Comparison of ENCODE assay signal across 20 cellular contexts in the genomic region with DNA sequence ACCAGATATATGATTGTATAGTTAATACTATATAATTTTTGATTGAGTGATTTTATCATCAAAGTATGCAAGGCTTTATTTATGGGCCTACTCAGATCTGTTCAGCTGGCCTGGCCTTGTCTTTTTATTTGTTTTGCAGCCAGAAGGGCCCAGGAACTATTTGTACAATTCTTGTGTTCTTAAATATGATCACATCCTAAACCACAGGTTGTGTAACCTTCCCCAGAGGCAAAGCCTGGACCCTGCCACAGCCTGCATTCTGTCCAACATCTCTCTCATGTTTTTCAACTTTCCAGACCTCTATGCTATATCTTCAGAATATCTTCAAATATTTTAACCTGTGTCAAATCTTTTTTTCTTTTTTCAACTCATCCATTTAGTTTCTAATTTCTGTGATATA.
DNase-seq lines count a peak whose midpoint lies in the region; ATAC-seq and TF ChIP-seq lines count a peak whose summit lies in the region.
"Had no signal": no experiment of that assay in that cellular context is flagged by ENCODE, and none has a peak within 500 bp of the region (broad histone marks: within the 10 kb centered on the region; RNA-seq: fewer than 3 reads in every experiment).

No MANE protein-coding gene starts in this region.

- no peak overlapping the region for H4K12ac ChIP-seq in trophoblast cell (ENCODE audit: low read depth, low read length)

- H2BK12ac ChIP-seq in trophoblast cell (ENCODE audit: low read length) = no peak overlapping the region

- no peak overlapping the region for H3K27ac ChIP-seq in RWPE1
- no peak overlapping the region for H3K27ac ChIP-seq in trophoblast cell (ENCODE audit: low read depth, low read length)
- H3K27ac ChIP-seq: C4-2B had no signal

- H3K4me1 Mint-ChIP-seq in stimulated activated memory B cell treated with anti-CD40 and anti-IgM and Interleukin-4, amounts not matched to agents 10 μg/mL and 1 μg/mL and 100 μg/mL, for 72 hours = no peaks in the 10 kb centered on the region
- no peaks in the 10 kb centered on the region for H3K4me1 Mint-ChIP-seq in activated T-helper 17 cell treated with anti-CD3 and anti-CD28 coated beads, Interleukin-2, amount 50 U/mL, for 72 hours
- H3K4me1 Mint-ChIP-seq: IgD-negative memory B cell had no signal

- H3K4me1 ChIP-seq in trophoblast cell (ENCODE audit: control insufficient read depth in 1 of 2, insufficient read depth in 2 of 2, low read length in 2 of 2) = no peaks in the 10 kb centered on the region
- H3K4me1 ChIP-seq: HAP-1 had no signal

- CTCF ChIA-PET in RWPE1 (lab: Yijun Ruan, JAX) = no interaction called here

- no peaks in the 10 kb centered on the region for H3K79me2 ChIP-seq in trophoblast cell (ENCODE audit: control insufficient read depth, insufficient read depth, low read length, poor library complexity)

- H4K91ac ChIP-seq in trophoblast cell (ENCODE audit: low read depth, low read length) = no peak overlapping the region

- no peak overlapping the region for H3K4me3 Mint-ChIP-seq in stimulated activated memory B cell treated with anti-CD40 and anti-IgM and Interleukin-4, amounts not matched to agents 10 μg/mL and 1 μg/mL and 100 μg/mL, for 72 hours
- no peak overlapping the region for H3K4me3 Mint-ChIP-seq in activated T-helper 17 cell treated with anti-CD3 and anti-CD28 coated beads, Interleukin-2, amount 50 U/mL, for 72 hours
- H3K4me3 Mint-ChIP-seq: IgD-negative memory B cell had no signal

- no peak overlapping the region for H3K27ac Mint-ChIP-seq in stimulated activated memory B cell treated with anti-CD40 and anti-IgM and Interleukin-4, amounts not matched to agents 10 μg/mL and 1 μg/mL and 100 μg/mL, for 72 hours
- H3K27ac Mint-ChIP-seq in activated T-helper 17 cell treated with anti-CD3 and anti-CD28 coated beads, Interleukin-2, amount 50 U/mL, for 72 hours = no peak overlapping the region
- H3K27ac Mint-ChIP-seq: IgD-negative memory B cell had no signal

- H3K4me3 ChIP-seq in choroid plexus epithelial cell (ENCODE audit: low read depth, low read length) (no peak overlapping the region), trophoblast cell (ENCODE audit: low read depth, low read length) (no peak overlapping the region)
- H3K4me3 ChIP-seq: HAP-1 had no signal

- no peak overlapping the region for H2BK120ac ChIP-seq in trophoblast cell (ENCODE audit: insufficient read depth, low read length, poor library complexity)

- no peak overlapping the region for H3K14ac ChIP-seq in trophoblast cell (ENCODE audit: low read length)

- no peak overlapping the region for H3K4ac ChIP-seq in trophoblast cell (ENCODE audit: low read depth, low read length)

- no peak overlapping the region for H2AK5ac ChIP-seq in trophoblast cell (ENCODE audit: low read length)

- POLR2A ChIA-PET in RWPE1 (lab: Yijun Ruan, JAX; ENCODE audit: low non-redundant PET) = no interaction called here

- H3K9me3 Mint-ChIP-seq in stimulated activated memory B cell treated with anti-CD40 and anti-IgM and Interleukin-4, amounts not matched to agents 10 μg/mL and 1 μg/mL and 100 μg/mL, for 72 hours = peaks cover 10% of the 10 kb centered on the region
- peaks cover 25% of the 10 kb centered on the region for H3K9me3 Mint-ChIP-seq in activated T-helper 17 cell treated with anti-CD3 and anti-CD28 coated beads, Interleukin-2, amount 50 U/mL, for 72 hours

- no peak overlapping the region for H3K23ac ChIP-seq in trophoblast cell (ENCODE audit: low read length)

- no peak for ATAC-seq in stimulated activated memory B cell treated with anti-CD40 and anti-IgM and Interleukin-4, amounts not matched to agents 10 μg/mL and 1 μg/mL and 100 μg/mL, for 72 hours
- ATAC-seq in activated T-helper 17 cell treated with anti-CD3 and anti-CD28 coated beads, Interleukin-2, amount 50 U/mL, for 72 hours (replicated peaks) = no peak

- no peaks in the 10 kb centered on the region for H3K36me3 Mint-ChIP-seq in stimulated activated memory B cell treated with anti-CD40 and anti-IgM and Interleukin-4, amounts not matched to agents 10 μg/mL and 1 μg/mL and 100 μg/mL, for 72 hours
- no peaks in the 10 kb centered on the region for H3K36me3 Mint-ChIP-seq in activated T-helper 17 cell treated with anti-CD3 and anti-CD28 coated beads, Interleukin-2, amount 50 U/mL, for 72 hours (ENCODE audit: low read depth)
- H3K36me3 Mint-ChIP-seq: IgD-negative memory B cell had no signal

- H3K79me1 ChIP-seq in trophoblast cell (ENCODE audit: low read length) = no peaks in the 10 kb centered on the region

- peak; percentile 11 for DNase-seq in HuH-7.5 (ENCODE audit: low spot score)
- DNase-seq in RWPE1 (ENCODE audit: low spot score) = peak; percentile 28
- DNase-seq in choroid plexus epithelial cell (ENCODE audit: low read depth) = peak; percentile 7
- peak; percentile 46 to 73 for DNase-seq in trophoblast cell
- no peak for DNase-seq in H4 (ENCODE audit: low spot score)
- no peak for DNase-seq in activated CD4-positive, alpha-beta T cell treated with anti-CD3 and anti-CD28 coated beads for 48 hours
- DNase-seq: DMS 273 treated with DMSO at 0.1 percent for 48 hours, GF-D8, Kasumi-1, MV-4-11, NCI-H1417 treated with DMSO at 0.1 percent for 48 hours, NCI-H1930, NCI-H446, NCI-H748 treated with DMSO at 0.1 percent for 48 hours, Right ventricle myocardium superior had no signal

- no peak overlapping the region for H2AFZ ChIP-seq in trophoblast cell (ENCODE audit: insufficient read depth, low read length, poor library complexity)

- no peak overlapping the region for H2BK5ac ChIP-seq in trophoblast cell (ENCODE audit: low read depth, low read length, poor library complexity)

- H3K27me3 ChIP-seq in trophoblast cell (ENCODE audit: insufficient read depth, low read length) = no peaks in the 10 kb centered on the region

- H4K8ac ChIP-seq in trophoblast cell (ENCODE audit: low read depth, low read length) = no peak overlapping the region

- H3K9ac ChIP-seq in trophoblast cell (ENCODE audit: low read length) = no peak overlapping the region

- H3K27me3 Mint-ChIP-seq in stimulated activated memory B cell treated with anti-CD40 and anti-IgM and Interleukin-4, amounts not matched to agents 10 μg/mL and 1 μg/mL and 100 μg/mL, for 72 hours = no peaks in the 10 kb centered on the region
- H3K27me3 Mint-ChIP-seq in activated T-helper 17 cell treated with anti-CD3 and anti-CD28 coated beads, Interleukin-2, amount 50 U/mL, for 72 hours = no peaks in the 10 kb centered on the region
- H3K27me3 Mint-ChIP-seq: IgD-negative memory B cell had no signal

- no peaks in the 10 kb centered on the region for H3K36me3 ChIP-seq in trophoblast cell (ENCODE audit: control insufficient read depth in 1 of 2, insufficient read depth in 2 of 2, low read length in 2 of 2)
- H3K36me3 ChIP-seq: HAP-1 had no signal

- TF ChIP-seq CTCF in RWPE1 (conservative IDR thresholded peaks at IDR 0.05; ENCODE audit: low read depth) = no peak
- TF ChIP-seq CTCF in choroid plexus epithelial cell (conservative IDR thresholded peaks at IDR 0.05; ENCODE audit: low read depth, low read length) = no peak

- H3K18ac ChIP-seq in trophoblast cell (ENCODE audit: low read length) = no peak overlapping the region

- no peak overlapping the region for H3K4me2 ChIP-seq in trophoblast cell (ENCODE audit: low read length)

- H3K9me3 ChIP-seq in trophoblast cell (ENCODE audit: insufficient read depth, low read depth, low read length) = no peaks in the 10 kb centered on the region
- H3K9me3 ChIP-seq: HAP-1 had no signal

Comparison
In these comparisons a context has a peak if more than half of its experiments do, and no peak if none do; other contexts are left out.
1. DNase-seq: peak in HuH-7.5 (single experiment), RWPE1 (single experiment), choroid plexus epithelial cell (single experiment) and trophoblast cell (2 of 2); none in H4 (single experiment) and activated CD4-positive, alpha-beta T cell treated with anti-CD3 and anti-CD28 coated beads for 48 hours (single experiment).